In the genomic region with DNA sequence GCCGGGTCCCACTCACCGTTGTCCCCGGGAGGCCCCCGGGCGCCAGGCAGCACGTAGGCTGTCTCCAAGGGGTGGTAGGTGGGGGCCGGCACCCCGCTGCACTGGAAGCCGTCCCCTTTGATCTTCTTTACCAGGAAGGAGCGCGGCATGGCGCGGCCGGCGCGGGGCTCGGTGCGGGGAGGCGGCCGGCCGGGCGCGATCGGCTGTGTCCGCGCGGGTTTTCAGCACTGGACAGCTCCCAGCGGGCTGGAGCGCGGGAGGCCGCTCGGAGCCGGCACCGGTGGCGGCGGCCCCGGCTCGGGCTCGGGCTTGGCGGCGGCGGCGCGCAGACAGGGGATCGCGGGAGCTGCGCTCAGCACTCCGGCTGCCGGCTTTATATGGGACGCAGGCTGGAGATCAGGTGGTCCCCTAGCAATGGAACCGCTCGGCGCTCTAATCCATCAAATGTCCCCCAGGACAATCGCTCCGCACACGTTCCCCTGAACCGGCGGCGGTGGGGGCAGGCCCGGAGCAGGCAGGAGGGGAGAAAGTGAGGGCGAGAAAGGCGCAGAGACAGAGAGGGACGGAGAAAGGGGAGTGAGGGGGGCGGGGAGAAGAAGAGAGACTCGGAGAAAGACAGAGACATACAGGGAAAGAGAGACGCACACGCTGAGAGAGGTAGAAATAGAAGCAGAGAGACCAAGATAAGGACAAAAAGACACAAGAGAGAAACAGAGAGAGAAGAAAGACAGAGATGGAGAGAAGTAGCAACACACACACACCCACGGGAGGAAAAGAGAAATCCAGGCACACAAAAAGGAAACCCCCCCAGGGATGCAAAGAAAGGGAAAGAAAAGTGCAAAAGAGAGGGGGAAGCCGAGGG, we compare ENCODE assay signal across 1 cellular context.
TF ChIP-seq lines count a peak whose summit lies in the region.

A gene (minus strand): TSS at position 350 of the 862 bp plus-strand sequence. CDS start 201 bp downstream, at position 149.

TF ChIP-seq in HepG2, 621 proteins besides CTCF, POLR2A, EP300 and RAD21 (continued from another document and continues in another):
- TF ChIP-seq, protein P1, sequence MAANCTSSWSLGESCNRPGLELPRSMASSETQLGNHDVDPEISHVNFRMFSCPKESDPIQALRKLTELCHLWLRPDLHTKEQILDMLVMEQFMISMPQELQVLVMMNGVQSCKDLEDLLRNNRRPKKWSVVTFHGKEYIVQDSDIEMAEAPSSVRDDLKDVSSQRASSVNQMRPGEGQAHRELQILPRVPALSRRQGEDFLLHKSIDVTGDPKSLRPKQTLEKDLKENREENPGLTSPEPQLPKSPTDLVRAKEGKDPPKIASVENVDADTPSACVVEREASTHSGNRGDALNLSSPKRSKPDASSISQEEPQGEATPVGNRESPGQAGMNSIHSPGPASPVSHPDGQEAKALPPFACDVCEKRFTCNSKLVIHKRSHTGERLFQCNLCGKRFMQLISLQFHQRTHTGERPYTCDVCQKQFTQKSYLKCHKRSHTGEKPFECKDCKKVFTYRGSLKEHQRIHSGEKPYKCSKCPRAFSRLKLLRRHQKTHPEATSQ (CRISPR knock-in tag; IDR thresholded peaks at IDR 0.05; ENCODE audit: borderline replicate concordance) = no peak
- TF ChIP-seq MTF1 (CRISPR knock-in tag; IDR thresholded peaks at IDR 0.05) (no peak), SMAD9 (CRISPR knock-in tag; IDR thresholded peaks at IDR 0.05) (no peak), SCMH1 (CRISPR knock-in tag; IDR thresholded peaks at IDR 0.05; ENCODE audit: borderline replicate concordance) (no peak), FOXK2 (IDR thresholded peaks at IDR 0.05) (no peak), KDM1A (CRISPR knock-in tag; IDR thresholded peaks at IDR 0.05) (no peak), CHD2 (IDR thresholded peaks at IDR 0.05; ENCODE audit: low read depth, low read length) (no peak), TSC22D2 (CRISPR knock-in tag; IDR thresholded peaks at IDR 0.05; ENCODE audit: borderline replicate concordance) (peak; percentile 99), POGZ (CRISPR knock-in tag; IDR thresholded peaks at IDR 0.05) (0 out of 2 replicates have a peak, but pooled peaks have one; percentile 20), ZNF337 (CRISPR knock-in tag; IDR thresholded peaks at IDR 0.05; ENCODE audit: borderline replicate concordance, low read depth) (no peak), ATRX (CRISPR knock-in tag; IDR thresholded peaks at IDR 0.05; ENCODE audit: borderline replicate concordance) (no peak), TBP (CRISPR knock-in tag; IDR thresholded peaks at IDR 0.05) (no peak), ZNF3 (CRISPR knock-in tag; IDR thresholded peaks at IDR 0.05) (peak; percentile 69; the same call in 1 of the 2 replicates), ZNF235 (CRISPR knock-in tag; IDR thresholded peaks at IDR 0.05; ENCODE audit: borderline replicate concordance) (peak; percentile 98), ADNP (CRISPR knock-in tag; IDR thresholded peaks at IDR 0.05) (no peak), CREM (IDR thresholded peaks at IDR 0.05) (no peak), CREM (CRISPR knock-in tag; IDR thresholded peaks at IDR 0.05) (no peak), HNF4A (CRISPR knock-in tag; IDR thresholded peaks at IDR 0.05) (no peak), MYNN (CRISPR knock-in tag; IDR thresholded peaks at IDR 0.05; ENCODE audit: low read depth) (no peak), KAT7 (CRISPR knock-in tag; IDR thresholded peaks at IDR 0.05; ENCODE audit: borderline replicate concordance) (no peak), ONECUT2 (CRISPR knock-in tag; IDR thresholded peaks at IDR 0.05) (no peak), KDM2A (CRISPR knock-in tag; IDR thresholded peaks at IDR 0.05; ENCODE audit: borderline replicate concordance, low read depth) (peak; percentile 82), ZNF441 (CRISPR knock-in tag; IDR thresholded peaks at IDR 0.05; ENCODE audit: borderline replicate concordance) (peak; percentile 99), HMG20A (CRISPR knock-in tag; IDR thresholded peaks at IDR 0.05; ENCODE audit: borderline replicate concordance) (peak; percentile 42; the same call in 1 of the 2 replicates)
- TF ChIP-seq, protein P2, sequence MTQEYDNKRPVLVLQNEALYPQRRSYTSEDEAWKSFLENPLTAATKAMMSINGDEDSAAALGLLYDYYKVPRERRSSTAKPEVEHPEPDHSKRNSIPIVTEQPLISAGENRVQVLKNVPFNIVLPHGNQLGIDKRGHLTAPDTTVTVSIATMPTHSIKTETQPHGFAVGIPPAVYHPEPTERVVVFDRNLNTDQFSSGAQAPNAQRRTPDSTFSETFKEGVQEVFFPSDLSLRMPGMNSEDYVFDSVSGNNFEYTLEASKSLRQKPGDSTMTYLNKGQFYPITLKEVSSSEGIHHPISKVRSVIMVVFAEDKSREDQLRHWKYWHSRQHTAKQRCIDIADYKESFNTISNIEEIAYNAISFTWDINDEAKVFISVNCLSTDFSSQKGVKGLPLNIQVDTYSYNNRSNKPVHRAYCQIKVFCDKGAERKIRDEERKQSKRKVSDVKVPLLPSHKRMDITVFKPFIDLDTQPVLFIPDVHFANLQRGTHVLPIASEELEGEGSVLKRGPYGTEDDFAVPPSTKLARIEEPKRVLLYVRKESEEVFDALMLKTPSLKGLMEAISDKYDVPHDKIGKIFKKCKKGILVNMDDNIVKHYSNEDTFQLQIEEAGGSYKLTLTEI (CRISPR knock-in tag; conservative IDR thresholded peaks at IDR 0.05) = no peak
- TF ChIP-seq, protein P3, sequence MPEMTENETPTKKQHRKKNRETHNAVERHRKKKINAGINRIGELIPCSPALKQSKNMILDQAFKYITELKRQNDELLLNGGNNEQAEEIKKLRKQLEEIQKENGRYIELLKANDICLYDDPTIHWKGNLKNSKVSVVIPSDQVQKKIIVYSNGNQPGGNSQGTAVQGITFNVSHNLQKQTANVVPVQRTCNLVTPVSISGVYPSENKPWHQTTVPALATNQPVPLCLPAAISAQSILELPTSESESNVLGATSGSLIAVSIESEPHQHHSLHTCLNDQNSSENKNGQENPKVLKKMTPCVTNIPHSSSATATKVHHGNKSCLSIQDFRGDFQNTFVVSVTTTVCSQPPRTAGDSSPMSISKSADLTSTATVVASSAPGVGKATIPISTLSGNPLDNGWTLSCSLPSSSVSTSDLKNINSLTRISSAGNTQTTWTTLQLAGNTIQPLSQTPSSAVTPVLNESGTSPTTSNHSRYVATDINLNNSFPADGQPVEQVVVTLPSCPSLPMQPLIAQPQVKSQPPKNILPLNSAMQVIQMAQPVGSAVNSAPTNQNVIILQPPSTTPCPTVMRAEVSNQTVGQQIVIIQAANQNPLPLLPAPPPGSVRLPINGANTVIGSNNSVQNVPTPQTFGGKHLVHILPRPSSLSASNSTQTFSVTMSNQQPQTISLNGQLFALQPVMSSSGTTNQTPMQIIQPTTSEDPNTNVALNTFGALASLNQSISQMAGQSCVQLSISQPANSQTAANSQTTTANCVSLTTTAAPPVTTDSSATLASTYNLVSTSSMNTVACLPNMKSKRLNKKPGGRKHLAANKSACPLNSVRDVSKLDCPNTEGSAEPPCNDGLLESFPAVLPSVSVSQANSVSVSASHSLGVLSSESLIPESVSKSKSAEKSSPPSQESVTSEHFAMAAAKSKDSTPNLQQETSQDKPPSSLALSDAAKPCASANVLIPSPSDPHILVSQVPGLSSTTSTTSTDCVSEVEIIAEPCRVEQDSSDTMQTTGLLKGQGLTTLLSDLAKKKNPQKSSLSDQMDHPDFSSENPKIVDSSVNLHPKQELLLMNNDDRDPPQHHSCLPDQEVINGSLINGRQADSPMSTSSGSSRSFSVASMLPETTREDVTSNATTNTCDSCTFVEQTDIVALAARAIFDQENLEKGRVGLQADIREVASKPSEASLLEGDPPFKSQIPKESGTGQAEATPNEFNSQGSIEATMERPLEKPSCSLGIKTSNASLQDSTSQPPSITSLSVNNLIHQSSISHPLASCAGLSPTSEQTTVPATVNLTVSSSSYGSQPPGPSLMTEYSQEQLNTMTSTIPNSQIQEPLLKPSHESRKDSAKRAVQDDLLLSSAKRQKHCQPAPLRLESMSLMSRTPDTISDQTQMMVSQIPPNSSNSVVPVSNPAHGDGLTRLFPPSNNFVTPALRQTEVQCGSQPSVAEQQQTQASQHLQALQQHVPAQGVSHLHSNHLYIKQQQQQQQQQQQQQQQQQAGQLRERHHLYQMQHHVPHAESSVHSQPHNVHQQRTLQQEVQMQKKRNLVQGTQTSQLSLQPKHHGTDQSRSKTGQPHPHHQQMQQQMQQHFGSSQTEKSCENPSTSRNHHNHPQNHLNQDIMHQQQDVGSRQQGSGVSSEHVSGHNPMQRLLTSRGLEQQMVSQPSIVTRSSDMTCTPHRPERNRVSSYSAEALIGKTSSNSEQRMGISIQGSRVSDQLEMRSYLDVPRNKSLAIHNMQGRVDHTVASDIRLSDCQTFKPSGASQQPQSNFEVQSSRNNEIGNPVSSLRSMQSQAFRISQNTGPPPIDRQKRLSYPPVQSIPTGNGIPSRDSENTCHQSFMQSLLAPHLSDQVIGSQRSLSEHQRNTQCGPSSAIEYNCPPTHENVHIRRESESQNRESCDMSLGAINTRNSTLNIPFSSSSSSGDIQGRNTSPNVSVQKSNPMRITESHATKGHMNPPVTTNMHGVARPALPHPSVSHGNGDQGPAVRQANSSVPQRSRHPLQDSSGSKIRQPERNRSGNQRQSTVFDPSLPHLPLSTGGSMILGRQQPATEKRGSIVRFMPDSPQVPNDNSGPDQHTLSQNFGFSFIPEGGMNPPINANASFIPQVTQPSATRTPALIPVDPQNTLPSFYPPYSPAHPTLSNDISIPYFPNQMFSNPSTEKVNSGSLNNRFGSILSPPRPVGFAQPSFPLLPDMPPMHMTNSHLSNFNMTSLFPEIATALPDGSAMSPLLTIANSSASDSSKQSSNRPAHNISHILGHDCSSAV (CRISPR knock-in tag; IDR thresholded peaks at IDR 0.05; ENCODE audit: borderline replicate concordance) = no peak
- TF ChIP-seq, protein P4, sequence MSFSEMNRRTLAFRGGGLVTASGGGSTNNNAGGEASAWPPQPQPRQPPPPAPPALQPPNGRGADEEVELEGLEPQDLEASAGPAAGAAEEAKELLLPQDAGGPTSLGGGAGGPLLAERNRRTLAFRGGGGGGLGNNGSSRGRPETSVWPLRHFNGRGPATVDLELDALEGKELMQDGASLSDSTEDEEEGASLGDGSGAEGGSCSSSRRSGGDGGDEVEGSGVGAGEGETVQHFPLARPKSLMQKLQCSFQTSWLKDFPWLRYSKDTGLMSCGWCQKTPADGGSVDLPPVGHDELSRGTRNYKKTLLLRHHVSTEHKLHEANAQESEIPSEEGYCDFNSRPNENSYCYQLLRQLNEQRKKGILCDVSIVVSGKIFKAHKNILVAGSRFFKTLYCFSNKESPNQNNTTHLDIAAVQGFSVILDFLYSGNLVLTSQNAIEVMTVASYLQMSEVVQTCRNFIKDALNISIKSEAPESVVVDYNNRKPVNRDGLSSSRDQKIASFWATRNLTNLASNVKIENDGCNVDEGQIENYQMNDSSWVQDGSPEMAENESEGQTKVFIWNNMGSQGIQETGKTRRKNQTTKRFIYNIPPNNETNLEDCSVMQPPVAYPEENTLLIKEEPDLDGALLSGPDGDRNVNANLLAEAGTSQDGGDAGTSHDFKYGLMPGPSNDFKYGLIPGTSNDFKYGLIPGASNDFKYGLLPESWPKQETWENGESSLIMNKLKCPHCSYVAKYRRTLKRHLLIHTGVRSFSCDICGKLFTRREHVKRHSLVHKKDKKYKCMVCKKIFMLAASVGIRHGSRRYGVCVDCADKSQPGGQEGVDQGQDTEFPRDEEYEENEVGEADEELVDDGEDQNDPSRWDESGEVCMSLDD (CRISPR knock-in tag; IDR thresholded peaks at IDR 0.05; ENCODE audit: borderline replicate concordance) = peak; percentile 93
- TF ChIP-seq, protein P5, sequence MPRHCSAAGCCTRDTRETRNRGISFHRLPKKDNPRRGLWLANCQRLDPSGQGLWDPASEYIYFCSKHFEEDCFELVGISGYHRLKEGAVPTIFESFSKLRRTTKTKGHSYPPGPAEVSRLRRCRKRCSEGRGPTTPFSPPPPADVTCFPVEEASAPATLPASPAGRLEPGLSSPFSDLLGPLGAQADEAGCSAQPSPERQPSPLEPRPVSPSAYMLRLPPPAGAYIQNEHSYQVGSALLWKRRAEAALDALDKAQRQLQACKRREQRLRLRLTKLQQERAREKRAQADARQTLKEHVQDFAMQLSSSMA (CRISPR knock-in tag; IDR thresholded peaks at IDR 0.05) = peak; percentile 91
- TF ChIP-seq, protein P6, sequence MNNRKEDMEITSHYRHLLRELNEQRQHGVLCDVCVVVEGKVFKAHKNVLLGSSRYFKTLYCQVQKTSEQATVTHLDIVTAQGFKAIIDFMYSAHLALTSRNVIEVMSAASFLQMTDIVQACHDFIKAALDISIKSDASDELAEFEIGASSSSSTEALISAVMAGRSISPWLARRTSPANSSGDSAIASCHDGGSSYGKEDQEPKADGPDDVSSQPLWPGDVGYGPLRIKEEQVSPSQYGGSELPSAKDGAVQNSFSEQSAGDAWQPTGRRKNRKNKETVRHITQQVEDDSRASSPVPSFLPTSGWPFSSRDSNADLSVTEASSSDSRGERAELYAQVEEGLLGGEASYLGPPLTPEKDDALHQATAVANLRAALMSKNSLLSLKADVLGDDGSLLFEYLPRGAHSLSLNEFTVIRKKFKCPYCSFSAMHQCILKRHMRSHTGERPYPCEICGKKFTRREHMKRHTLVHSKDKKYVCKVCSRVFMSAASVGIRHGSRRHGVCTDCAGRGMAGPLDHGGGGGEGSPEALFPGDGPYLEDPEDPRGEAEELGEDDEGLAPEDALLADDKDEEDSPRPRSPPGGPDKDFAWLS (CRISPR knock-in tag; IDR thresholded peaks at IDR 0.05; ENCODE audit: borderline replicate concordance) = no peak
- TF ChIP-seq, protein P7, sequence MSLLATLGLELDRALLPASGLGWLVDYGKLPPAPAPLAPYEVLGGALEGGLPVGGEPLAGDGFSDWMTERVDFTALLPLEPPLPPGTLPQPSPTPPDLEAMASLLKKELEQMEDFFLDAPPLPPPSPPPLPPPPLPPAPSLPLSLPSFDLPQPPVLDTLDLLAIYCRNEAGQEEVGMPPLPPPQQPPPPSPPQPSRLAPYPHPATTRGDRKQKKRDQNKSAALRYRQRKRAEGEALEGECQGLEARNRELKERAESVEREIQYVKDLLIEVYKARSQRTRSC (CRISPR knock-in tag; IDR thresholded peaks at IDR 0.05; ENCODE audit: low read depth) = peak; percentile 90; the same call in 1 of the 2 replicates
- TF ChIP-seq, protein P8, sequence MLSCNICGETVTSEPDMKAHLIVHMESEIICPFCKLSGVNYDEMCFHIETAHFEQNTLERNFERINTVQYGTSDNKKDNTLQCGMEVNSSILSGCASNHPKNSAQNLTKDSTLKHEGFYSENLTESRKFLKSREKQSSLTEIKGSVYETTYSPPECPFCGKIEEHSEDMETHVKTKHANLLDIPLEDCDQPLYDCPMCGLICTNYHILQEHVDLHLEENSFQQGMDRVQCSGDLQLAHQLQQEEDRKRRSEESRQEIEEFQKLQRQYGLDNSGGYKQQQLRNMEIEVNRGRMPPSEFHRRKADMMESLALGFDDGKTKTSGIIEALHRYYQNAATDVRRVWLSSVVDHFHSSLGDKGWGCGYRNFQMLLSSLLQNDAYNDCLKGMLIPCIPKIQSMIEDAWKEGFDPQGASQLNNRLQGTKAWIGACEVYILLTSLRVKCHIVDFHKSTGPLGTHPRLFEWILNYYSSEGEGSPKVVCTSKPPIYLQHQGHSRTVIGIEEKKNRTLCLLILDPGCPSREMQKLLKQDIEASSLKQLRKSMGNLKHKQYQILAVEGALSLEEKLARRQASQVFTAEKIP (CRISPR knock-in tag; IDR thresholded peaks at IDR 0.05; ENCODE audit: borderline replicate concordance) = no peak
- TF ChIP-seq, protein P9, sequence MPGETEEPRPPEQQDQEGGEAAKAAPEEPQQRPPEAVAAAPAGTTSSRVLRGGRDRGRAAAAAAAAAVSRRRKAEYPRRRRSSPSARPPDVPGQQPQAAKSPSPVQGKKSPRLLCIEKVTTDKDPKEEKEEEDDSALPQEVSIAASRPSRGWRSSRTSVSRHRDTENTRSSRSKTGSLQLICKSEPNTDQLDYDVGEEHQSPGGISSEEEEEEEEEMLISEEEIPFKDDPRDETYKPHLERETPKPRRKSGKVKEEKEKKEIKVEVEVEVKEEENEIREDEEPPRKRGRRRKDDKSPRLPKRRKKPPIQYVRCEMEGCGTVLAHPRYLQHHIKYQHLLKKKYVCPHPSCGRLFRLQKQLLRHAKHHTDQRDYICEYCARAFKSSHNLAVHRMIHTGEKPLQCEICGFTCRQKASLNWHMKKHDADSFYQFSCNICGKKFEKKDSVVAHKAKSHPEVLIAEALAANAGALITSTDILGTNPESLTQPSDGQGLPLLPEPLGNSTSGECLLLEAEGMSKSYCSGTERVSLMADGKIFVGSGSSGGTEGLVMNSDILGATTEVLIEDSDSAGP (CRISPR knock-in tag; IDR thresholded peaks at IDR 0.05; ENCODE audit: borderline replicate concordance) = peak; percentile 48
